Comparison of ENCODE assay signal across 12 cellular contexts in genomic region chr5:32182463-32183081, GRCh38. TPM values are rescaled to one million over a fixed set of nuclear protein-coding genes. Genes with fewer than 3 reads are reported as not detected.
A peak's percentile ranks its signal among the peaks of the same experiment; 100 is the strongest.
DNase-seq lines count a peak whose midpoint lies in the region; ATAC-seq and TF ChIP-seq lines count a peak whose summit lies in the region.
"Had no signal": no experiment of that assay in that cellular context is flagged by ENCODE, and none has a peak within 500 bp of the region (broad histone marks: within the 10 kb centered on the region; RNA-seq: fewer than 3 reads in every experiment).

No MANE protein-coding gene starts in this region.

- H3K4me1 ChIP-seq in gastrocnemius medialis, result no peaks in the 10 kb centered on the region
- H3K4me1 ChIP-seq: Peyer's patch, psoas muscle had no signal

- TF ChIP-seq CTCF in gastrocnemius medialis (IDR thresholded peaks at IDR 0.05 in 4 of 5, conservative IDR thresholded peaks at IDR 0.05 in 1 of 5), result no peak

- in situ Hi-C loops in gastrocnemius medialis (cut with MboI; ENCODE audit: low sequenced_read_pairs in 4 of 4), result no loop called here

- no peaks in the 10 kb centered on the region for H3K36me3 ChIP-seq in gastrocnemius medialis
- H3K36me3 ChIP-seq: Peyer's patch had no signal

- DNase-seq in UCSD-AML1 (lab: John Stamatoyannopoulos, UW; ENCODE audit: unreplicated experiment), result peak; percentile 16
- DNase-seq in RKO (ENCODE audit: low spot score), result no peak
- no peak for DNase-seq in NCI-H1105 (lab: John Stamatoyannopoulos, UW)
- DNase-seq in gastrocnemius medialis, result no peak
- DNase-seq: amniotic stem cell, GOT3, Peyer's patch, psoas muscle had no signal

- no peaks in the 10 kb centered on the region for H3K27me3 ChIP-seq in gastrocnemius medialis
- H3K27me3 ChIP-seq: Peyer's patch had no signal

- no peak overlapping the region for H3K27ac ChIP-seq in gastrocnemius medialis
- H3K27ac ChIP-seq: Peyer's patch, psoas muscle had no signal

- no peak overlapping the region for H3K4me3 ChIP-seq in gastrocnemius medialis
- H3K4me3 ChIP-seq: Peyer's patch, psoas muscle had no signal

- H3K9me3 ChIP-seq in gastrocnemius medialis, result no peaks in the 10 kb centered on the region
- H3K9me3 ChIP-seq: Peyer's patch had no signal

- no peak for TF ChIP-seq POLR2A in gastrocnemius medialis (IDR thresholded peaks at IDR 0.05)

- intact Hi-C loops in gastrocnemius medialis (cut with DNase I; ENCODE audit: low total_unique reads), result no loop called here

- ATAC-seq in GM18520 (IDR thresholded peaks at IDR 0.05; ENCODE audit: unreplicated experiment) (peak; percentile 50), GM21390 (IDR thresholded peaks at IDR 0.05; ENCODE audit: unreplicated experiment) (peak; percentile 91), HG03139 (IDR thresholded peaks at IDR 0.05; ENCODE audit: unreplicated experiment) (peak; percentile 81), HG03460 (IDR thresholded peaks at IDR 0.05; ENCODE audit: unreplicated experiment) (no peak), gastrocnemius medialis (no peak)
- ATAC-seq: psoas muscle had no signal

RNA-seq across cellular contexts. Expression of gene GOLPH3, which starts 8.5 kb away (rescaled TPM):
- 10 to 100 TPM; 34.9 to 77.8 (median 46.1) TPM for total RNA-seq in gastrocnemius medialis

Comparison
In these comparisons a context has a peak if more than half of its experiments do, and no peak if none do; other contexts are left out.
1. ATAC-seq: peak in GM18520 (single experiment), GM21390 (single experiment) and HG03139 (single experiment); none in HG03460 (single experiment) and gastrocnemius medialis (0 of 2).